In genomic region chr17:46974086-46974485, GRCh38 we compare ENCODE assay signal across 17 cellular contexts. TPM values are rescaled to one million over a fixed set of nuclear protein-coding genes. Genes with fewer than 3 reads are reported as not detected.
A peak's percentile ranks its signal among the peaks of the same experiment; 100 is the strongest.
DNase-seq lines count a peak whose midpoint lies in the region; ATAC-seq, FAIRE-seq and TF ChIP-seq lines count a peak whose summit lies in the region.
"Had no signal": no experiment of that assay in that cellular context is flagged by ENCODE, and none has a peak within 500 bp of the region (broad histone marks: within the 10 kb centered on the region; RNA-seq: fewer than 3 reads in every experiment).

No MANE protein-coding gene starts in this region.

- TF ChIP-seq CTCF in LNCaP clone FGC (IDR thresholded peaks at IDR 0.05; ENCODE audit: control insufficient read depth, extremely low read depth, insufficient read depth), result no peak
- TF ChIP-seq CTCF in H1 (IDR thresholded peaks at IDR 0.05; ENCODE audit: control extremely low read depth in 1 of 3, insufficient read depth in 1 of 3, low read depth in 1 of 3, low read length in 3 of 3), result no peak

- no peak overlapping the region for H2BK5ac ChIP-seq in H1 (ENCODE audit: low read depth, low read length)

- H3K56ac ChIP-seq in H1 (replicated peaks; ENCODE audit: insufficient read length, low read depth, low read length), result no peak overlapping the region

- no peak for ATAC-seq in HG03565 (IDR thresholded peaks at IDR 0.05; ENCODE audit: unreplicated experiment)
- ATAC-seq in HG03196 (IDR thresholded peaks at IDR 0.05; ENCODE audit: unreplicated experiment), result no peak
- ATAC-seq: HCT116, HepG2 had no signal

- H2AK5ac ChIP-seq in H1 (ENCODE audit: low read depth, low read length), result no peak overlapping the region

- H2BK15ac ChIP-seq in H1 (ENCODE audit: low read length), result no peak overlapping the region

- no peak overlapping the region for H3K4me2 ChIP-seq in H1 (ENCODE audit: insufficient read depth in 1 of 2, low read depth in 2 of 2, low read length in 2 of 2)
- H3K4me2 ChIP-seq: KMS-11 had no signal

- no peak overlapping the region for H2BK120ac ChIP-seq in H1 (replicated peaks; ENCODE audit: low read depth, low read length)

- H4K20me1 ChIP-seq in H1 (replicated peaks in 1 of 2; ENCODE audit: control insufficient read depth in 1 of 2, insufficient read depth in 2 of 2, low read length in 2 of 2), result no peaks in the 10 kb centered on the region

- no peak for TF ChIP-seq RAD21 in H1 (IDR thresholded peaks at IDR 0.05 in 1 of 2, conservative IDR thresholded peaks at IDR 0.05 in 1 of 2; ENCODE audit: low read depth in 2 of 2, low read length in 2 of 2)

- H4K5ac ChIP-seq in H1 (ENCODE audit: insufficient read length, low read depth, low read length), result no peak overlapping the region

- no peak overlapping the region for H3K9ac ChIP-seq in H1 (replicated peaks in 1 of 4; ENCODE audit: extremely low read depth in 1 of 4, low read depth in 3 of 4, low read length in 3 of 4)
- H3K9ac ChIP-seq: KMS-11 had no signal

- H3K14ac ChIP-seq in H1 (ENCODE audit: insufficient read length), result no peak overlapping the region

- H3K23me2 ChIP-seq in H1 (ENCODE audit: low read depth, low read length), result peaks cover 14% of the 10 kb centered on the region

- H2AFZ ChIP-seq in H1 (ENCODE audit: low read length), result no peak overlapping the region

- no peak overlapping the region for H3K4me3 ChIP-seq in LNCaP clone FGC (ENCODE audit: low read depth, low read length)
- H3K4me3 ChIP-seq in H1 (ENCODE audit: extremely low read depth in 1 of 4, insufficient read depth in 2 of 4, low read depth in 3 of 4, low read length in 4 of 4), result no peak overlapping the region
- H3K4me3 ChIP-seq: SJSA1 had no signal

- H3K79me1 ChIP-seq in H1 (ENCODE audit: low read depth, low read length), result no peaks in the 10 kb centered on the region

- no peak overlapping the region for H3K27ac ChIP-seq in H1 (ENCODE audit: low read depth, low read length)
- H3K27ac ChIP-seq: KMS-11, SJSA1 had no signal

- no peaks in the 10 kb centered on the region for H3K9me3 ChIP-seq in H1 (ENCODE audit: insufficient read depth in 2 of 2, low read depth in 1 of 2, low read length in 1 of 2)
- H3K9me3 ChIP-seq: Caco-2 had no signal

- 84% methylated on average over 11 of the region's 11 CpGs; no CpG with 5 or more reads in 1 of the 2 experiments for WGBS in H1 (ENCODE audit: extremely low coverage in 1 of 2, insufficient coverage in 1 of 2, insufficient read length in 1 of 2, insufficient replicate concordance in 2 of 2, low coverage in 1 of 2, low lambda C conversion rate in 2 of 2, missing lambda C conversion rate in 1 of 2), 2 experiments

- DNase-seq in COR-L47 (lab: John Stamatoyannopoulos, UW) (peak; percentile 53), LNCaP clone FGC (ENCODE audit: low read depth) (peak; percentile 54), NCI-H2196 treated with DMSO at 0.1 percent for 48 hours (lab: John Stamatoyannopoulos, UW; ENCODE audit: unreplicated experiment) (peak; percentile 28), H1 (ENCODE audit: low read depth in 1 of 2, low spot score in 2 of 2) (no peak)
- no peak for DNase-seq in activated naive CD4-positive, alpha-beta T cell (lab: John Stamatoyannopoulos, UW)
- DNase-seq: Caco-2, MM.1S, NCI-H1930, NCI-H226, NCI-H82, T-helper 2 cell had no signal

- peaks cover 8 to 14% (median 12%) of the 10 kb centered on the region in 4 experiments for H3K4me1 ChIP-seq in H1 (replicated peaks in 1 of 4; ENCODE audit: control insufficient read depth in 3 of 4, insufficient read depth in 4 of 4, low read length in 3 of 4)

- 0 out of 2 replicates have a peak overlapping the region, but pooled peaks have one; percentile 53 for H4K8ac ChIP-seq in H1 (ENCODE audit: extremely low read depth, insufficient read depth, low read length)

- H3K18ac ChIP-seq in H1 (ENCODE audit: extremely low read depth, low read length), result no peak overlapping the region

- no peak overlapping the region for H2BK20ac ChIP-seq in H1 (ENCODE audit: low read length)

- POLR2A ChIA-PET in H1 (lab: Charles Lee; ENCODE audit: partially characterized antibody), result interaction anchor here (1.5 kb wide), 1 partner anchor 28 kb away, joined by 3 read pairs; no protein-coding TSS in a partner anchor

- H4K91ac ChIP-seq in H1 (replicated peaks; ENCODE audit: insufficient read length, low read length), result no peak overlapping the region

- no peak for TF ChIP-seq POLR2A in H1 (IDR thresholded peaks at IDR 0.05; ENCODE audit: control extremely low read depth in 1 of 2, low read depth in 2 of 2, low read length in 2 of 2)

- CTCF ChIA-PET in H1 (lab: Charles Lee; ENCODE audit: partially characterized antibody), result interaction anchor here (1.4 to 5.2 kb wide), 2 partner anchors 10 to 31 kb away, joined by 6 to 51 read pairs; no protein-coding TSS in a partner anchor

- H3K23ac ChIP-seq in H1 (ENCODE audit: insufficient read length), result no peak overlapping the region

- no peak overlapping the region for H2BK12ac ChIP-seq in H1 (ENCODE audit: low read depth, low read length)

- H3K36me3 ChIP-seq in H1 (ENCODE audit: control insufficient read depth in 2 of 4, insufficient read depth in 4 of 4, low read length in 3 of 4), result no peaks in the 10 kb centered on the region
- H3K36me3 ChIP-seq: SJSA1 had no signal

- no peak overlapping the region for H3K4ac ChIP-seq in H1 (replicated peaks; ENCODE audit: insufficient read length, low read depth, low read length)

- peaks cover 8 to 16% (median 15%) of the 10 kb centered on the region in 4 experiments; a peak in 6 of 7 replicates for H3K27me3 ChIP-seq in H1 (replicated peaks in 1 of 4; ENCODE audit: control insufficient read depth in 3 of 4, extremely low read depth in 1 of 4, insufficient read depth in 3 of 4, low read length in 3 of 4)

- TF ChIP-seq EP300 in H1 (IDR thresholded peaks at IDR 0.05; ENCODE audit: borderline replicate concordance in 1 of 2, low read depth in 2 of 2, low read length in 2 of 2), result no peak

- H3K79me2 ChIP-seq in H1 (ENCODE audit: control insufficient read depth in 1 of 2, insufficient read depth in 2 of 2, low read length in 2 of 2), result no peaks in the 10 kb centered on the region

- FAIRE-seq in H1 (lab: Jason Lieb, UNC), result no peak
- FAIRE-seq: HepG2 had no signal

TF ChIP-seq in H1, 55 proteins besides CTCF, POLR2A, EP300 and RAD21:
- no peak for TF ChIP-seq YY1 (IDR thresholded peaks at IDR 0.05; ENCODE audit: low read depth, low read length)

RNA-seq across cellular contexts. Expression of gene RPRML, which starts 5.0 kb away (rescaled TPM):
- 5.5 and 7.2 TPM in 2 replicates for total RNA-seq in H1 (2021; fragmentation: NEBNext Ultra II Directional; extraction: Animal tissue kit (Norgen Biotek cat#: 25700))
- 3.5 and 6.0 TPM in 2 replicates for polyA plus RNA-seq in H1 (2011; rRNA removed)
- 4.7 TPM for polyA plus RNA-seq in H1 (2011; cell fraction: cytosol; rRNA removed)
- 4.0 TPM for polyA plus RNA-seq in H1 (2011; cell fraction: nucleus; rRNA removed)
- 3.7 to 6.0 TPM (median 5.4 TPM) in 4 replicates for polyA plus RNA-seq in H1 (2012, experiment 1 of 2)
- polyA plus RNA-seq in H1 (2012, experiment 2 of 2), result 2.4 TPM
- polyA plus RNA-seq in H1 (2013, experiment 1 of 2), result 1.7 TPM
- 2.2 TPM for polyA plus RNA-seq in H1 (2013, experiment 2 of 2)
- polyA minus RNA-seq in H1 (2011; rRNA and poly(A)+ RNA removed), result 0.22 and 0.38 TPM in 2 replicates
- 1.8 TPM for polyA minus RNA-seq in H1 (2011; cell fraction: cytosol; rRNA and poly(A)+ RNA removed)
- polyA minus RNA-seq in H1 (2011; cell fraction: nucleus; rRNA and poly(A)+ RNA removed), result 3.8 TPM
- total RNA-seq: Caco-2, HepG2, SJSA1 had no signal
- polyA plus RNA-seq: HepG2 had no signal

RNA-seq across cellular contexts. Expression of gene GOSR2, which starts 51.1 kb away (rescaled TPM):
- total RNA-seq in H1 (2021; fragmentation: NEBNext Ultra II Directional; extraction: Animal tissue kit (Norgen Biotek cat#: 25700)), result 31.7 and 36.2 TPM in 2 replicates
- polyA plus RNA-seq in H1 (2011; rRNA removed), result 25.8 and 28.2 TPM in 2 replicates
- 33.5 TPM for polyA plus RNA-seq in H1 (2011; cell fraction: cytosol; rRNA removed)
- 34.8 TPM for polyA plus RNA-seq in H1 (2011; cell fraction: nucleus; rRNA removed)
- 25.9 to 27.6 TPM (median 26.6 TPM) in 4 replicates for polyA plus RNA-seq in H1 (2012, experiment 1 of 2)
- 13.7 TPM for polyA plus RNA-seq in H1 (2012, experiment 2 of 2)
- 19.4 TPM for polyA plus RNA-seq in H1 (2013, experiment 1 of 2)
- polyA plus RNA-seq in H1 (2013, experiment 2 of 2), result 19.0 TPM
- polyA minus RNA-seq in H1 (2011; rRNA and poly(A)+ RNA removed), result 57.6 and 66.2 TPM in 2 replicates
- 22.8 TPM for polyA minus RNA-seq in H1 (2011; cell fraction: cytosol; rRNA and poly(A)+ RNA removed)
- polyA minus RNA-seq in H1 (2011; cell fraction: nucleus; rRNA and poly(A)+ RNA removed), result 73.5 TPM

Comparison
In these comparisons a context has a peak if more than half of its experiments do, and no peak if none do; other contexts are left out.
1. DNase-seq: peak in COR-L47 (single experiment), LNCaP clone FGC (single experiment) and NCI-H2196 treated with DMSO at 0.1 percent for 48 hours (single experiment); none in H1 (0 of 2) and activated naive CD4-positive, alpha-beta T cell (0 of 4).